Comparison of ENCODE assay signal across 1 cellular context in the genomic region with DNA sequence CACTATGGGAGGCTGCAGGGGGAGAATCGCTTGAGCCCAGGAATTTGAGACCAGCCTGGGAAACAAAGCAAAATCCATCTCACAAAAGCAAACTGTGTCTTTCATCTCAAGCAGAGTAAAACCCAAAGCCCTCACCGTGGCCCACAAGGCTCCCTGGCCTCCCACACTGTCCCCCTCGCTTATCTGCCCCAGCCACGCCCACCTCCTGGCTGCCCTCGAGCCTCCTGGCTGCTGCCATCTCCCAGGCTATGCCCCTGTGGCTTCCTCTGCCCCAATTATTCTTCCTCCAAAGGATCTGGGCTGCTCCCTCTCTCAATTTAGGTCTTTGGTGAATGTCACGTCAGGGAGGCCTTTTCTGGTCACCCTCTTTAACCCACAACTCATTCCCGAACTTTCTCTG.
TF ChIP-seq lines count a peak whose summit lies in the region.

No MANE protein-coding gene starts in this region.

TF ChIP-seq in K562, 482 proteins besides CTCF, POLR2A, EP300 and RAD21:
- TF ChIP-seq, protein P1, sequence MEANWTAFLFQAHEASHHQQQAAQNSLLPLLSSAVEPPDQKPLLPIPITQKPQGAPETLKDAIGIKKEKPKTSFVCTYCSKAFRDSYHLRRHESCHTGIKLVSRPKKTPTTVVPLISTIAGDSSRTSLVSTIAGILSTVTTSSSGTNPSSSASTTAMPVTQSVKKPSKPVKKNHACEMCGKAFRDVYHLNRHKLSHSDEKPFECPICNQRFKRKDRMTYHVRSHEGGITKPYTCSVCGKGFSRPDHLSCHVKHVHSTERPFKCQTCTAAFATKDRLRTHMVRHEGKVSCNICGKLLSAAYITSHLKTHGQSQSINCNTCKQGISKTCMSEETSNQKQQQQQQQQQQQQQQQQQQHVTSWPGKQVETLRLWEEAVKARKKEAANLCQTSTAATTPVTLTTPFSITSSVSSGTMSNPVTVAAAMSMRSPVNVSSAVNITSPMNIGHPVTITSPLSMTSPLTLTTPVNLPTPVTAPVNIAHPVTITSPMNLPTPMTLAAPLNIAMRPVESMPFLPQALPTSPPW (CRISPR knock-in tag; IDR thresholded peaks at IDR 0.05): peak; percentile 23; the same call in 1 of the 2 replicates
- TF ChIP-seq SP1 (CRISPR knock-in tag; IDR thresholded peaks at IDR 0.05): peak; percentile 29; the same call in 1 of the 2 replicates
- TF ChIP-seq, protein P2, sequence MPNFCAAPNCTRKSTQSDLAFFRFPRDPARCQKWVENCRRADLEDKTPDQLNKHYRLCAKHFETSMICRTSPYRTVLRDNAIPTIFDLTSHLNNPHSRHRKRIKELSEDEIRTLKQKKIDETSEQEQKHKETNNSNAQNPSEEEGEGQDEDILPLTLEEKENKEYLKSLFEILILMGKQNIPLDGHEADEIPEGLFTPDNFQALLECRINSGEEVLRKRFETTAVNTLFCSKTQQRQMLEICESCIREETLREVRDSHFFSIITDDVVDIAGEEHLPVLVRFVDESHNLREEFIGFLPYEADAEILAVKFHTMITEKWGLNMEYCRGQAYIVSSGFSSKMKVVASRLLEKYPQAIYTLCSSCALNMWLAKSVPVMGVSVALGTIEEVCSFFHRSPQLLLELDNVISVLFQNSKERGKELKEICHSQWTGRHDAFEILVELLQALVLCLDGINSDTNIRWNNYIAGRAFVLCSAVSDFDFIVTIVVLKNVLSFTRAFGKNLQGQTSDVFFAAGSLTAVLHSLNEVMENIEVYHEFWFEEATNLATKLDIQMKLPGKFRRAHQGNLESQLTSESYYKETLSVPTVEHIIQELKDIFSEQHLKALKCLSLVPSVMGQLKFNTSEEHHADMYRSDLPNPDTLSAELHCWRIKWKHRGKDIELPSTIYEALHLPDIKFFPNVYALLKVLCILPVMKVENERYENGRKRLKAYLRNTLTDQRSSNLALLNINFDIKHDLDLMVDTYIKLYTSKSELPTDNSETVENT (CRISPR knock-in tag; IDR thresholded peaks at IDR 0.05): no peak
- TF ChIP-seq MYNN (IDR thresholded peaks at IDR 0.05): 0 out of 2 replicates have a peak, but pooled peaks have one; percentile 29
- TF ChIP-seq MYNN (CRISPR knock-in tag; IDR thresholded peaks at IDR 0.05): no peak
- peak; percentile 84; the same call in 1 of the 2 replicates for TF ChIP-seq KLF13 (tag; IDR thresholded peaks at IDR 0.05; ENCODE audit: borderline replicate concordance, low read depth)
- peak; percentile 55 for TF ChIP-seq EGR1 (conservative IDR thresholded peaks at IDR 0.05)
